ENCODE assay signal across 1 cellular context in the genomic region with DNA sequence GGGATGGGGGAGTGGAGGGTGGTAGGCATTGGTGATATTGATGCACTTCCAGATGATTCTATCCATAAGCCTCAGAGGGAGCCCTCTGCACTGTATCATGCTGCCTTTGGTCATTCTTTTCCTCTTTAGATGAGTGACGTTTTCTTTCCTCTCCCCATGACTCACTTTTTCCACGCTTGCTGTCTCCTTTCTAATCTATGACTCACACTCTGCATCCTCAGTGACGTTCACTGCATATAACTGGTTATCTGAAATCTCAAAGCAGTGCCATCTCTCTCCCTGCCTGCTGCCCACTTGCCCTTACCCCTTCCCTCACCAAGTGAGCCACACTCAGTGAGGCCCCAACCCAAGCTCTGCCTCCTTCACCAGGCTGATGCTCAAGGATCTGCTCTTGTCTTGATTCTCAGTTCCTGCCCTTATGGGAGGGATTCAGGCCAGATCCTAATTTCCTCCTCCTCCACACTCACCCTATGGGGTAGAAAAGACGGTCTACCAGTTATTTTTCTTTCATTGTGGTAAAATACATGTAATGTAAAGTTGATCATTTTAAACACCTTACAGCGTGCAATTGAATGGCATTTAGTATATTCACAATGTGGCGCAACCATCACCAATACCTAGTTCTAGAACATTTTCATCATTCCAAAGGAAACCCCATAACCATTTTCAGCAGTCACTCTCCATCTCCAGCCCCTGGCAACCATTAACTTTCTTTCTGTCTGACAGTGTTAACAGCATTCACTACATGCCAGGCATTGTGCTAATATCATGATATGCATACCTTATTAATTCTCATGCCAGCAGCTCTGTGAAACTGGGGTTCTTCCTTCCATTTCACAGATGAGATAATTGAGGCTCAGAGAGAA.
TF ChIP-seq lines count a peak whose summit lies in the region.

No MANE protein-coding gene starts in this region.

TF ChIP-seq in SK-N-SH, 30 proteins besides CTCF, POLR2A, EP300 and RAD21 (continued from another document):
- TF ChIP-seq IRF3 (IDR thresholded peaks at IDR 0.05; ENCODE audit: low read depth, low read length) (no peak), TAF1 (IDR thresholded peaks at IDR 0.05; ENCODE audit: borderline replicate concordance, low read depth, low read length) (no peak; the same call in 1 of the 2 replicates), FOXJ3 (CRISPR knock-in tag; IDR thresholded peaks at IDR 0.05) (no peak), MXI1 (IDR thresholded peaks at IDR 0.05; ENCODE audit: low read depth, low read length) (no peak), NRF1 (IDR thresholded peaks at IDR 0.05; ENCODE audit: low read depth, low read length) (no peak), FOXM1 (IDR thresholded peaks at IDR 0.05; ENCODE audit: low read depth) (peak; percentile 46; the same call in 1 of the 2 replicates), TEAD4 (IDR thresholded peaks at IDR 0.05; ENCODE audit: borderline replicate concordance, insufficient read depth) (0 out of 2 replicates have a peak, but pooled peaks have one; percentile 57), RFX5 (IDR thresholded peaks at IDR 0.05; ENCODE audit: low read length) (no peak), NFIC (IDR thresholded peaks at IDR 0.05; ENCODE audit: borderline replicate concordance) (peak; percentile 68), JUND (IDR thresholded peaks at IDR 0.05) (peak; percentile 100), MAX (IDR thresholded peaks at IDR 0.05; ENCODE audit: low read depth) (peak; percentile 94), POLR2AphosphoS5 (IDR thresholded peaks at IDR 0.05; ENCODE audit: low read depth, low read length) (peak; percentile 72; the same call in 1 of the 2 replicates), GATA2 (CRISPR knock-in tag; IDR thresholded peaks at IDR 0.05) (no peak)
- TF ChIP-seq, protein P1, sequence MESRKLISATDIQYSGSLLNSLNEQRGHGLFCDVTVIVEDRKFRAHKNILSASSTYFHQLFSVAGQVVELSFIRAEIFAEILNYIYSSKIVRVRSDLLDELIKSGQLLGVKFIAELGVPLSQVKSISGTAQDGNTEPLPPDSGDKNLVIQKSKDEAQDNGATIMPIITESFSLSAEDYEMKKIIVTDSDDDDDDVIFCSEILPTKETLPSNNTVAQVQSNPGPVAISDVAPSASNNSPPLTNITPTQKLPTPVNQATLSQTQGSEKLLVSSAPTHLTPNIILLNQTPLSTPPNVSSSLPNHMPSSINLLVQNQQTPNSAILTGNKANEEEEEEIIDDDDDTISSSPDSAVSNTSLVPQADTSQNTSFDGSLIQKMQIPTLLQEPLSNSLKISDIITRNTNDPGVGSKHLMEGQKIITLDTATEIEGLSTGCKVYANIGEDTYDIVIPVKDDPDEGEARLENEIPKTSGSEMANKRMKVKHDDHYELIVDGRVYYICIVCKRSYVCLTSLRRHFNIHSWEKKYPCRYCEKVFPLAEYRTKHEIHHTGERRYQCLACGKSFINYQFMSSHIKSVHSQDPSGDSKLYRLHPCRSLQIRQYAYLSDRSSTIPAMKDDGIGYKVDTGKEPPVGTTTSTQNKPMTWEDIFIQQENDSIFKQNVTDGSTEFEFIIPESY (IDR thresholded peaks at IDR 0.05; ENCODE audit: borderline replicate concordance, low read depth), result peak; percentile 78; the same call in 1 of the 2 replicates
- TF ChIP-seq, protein P2, sequence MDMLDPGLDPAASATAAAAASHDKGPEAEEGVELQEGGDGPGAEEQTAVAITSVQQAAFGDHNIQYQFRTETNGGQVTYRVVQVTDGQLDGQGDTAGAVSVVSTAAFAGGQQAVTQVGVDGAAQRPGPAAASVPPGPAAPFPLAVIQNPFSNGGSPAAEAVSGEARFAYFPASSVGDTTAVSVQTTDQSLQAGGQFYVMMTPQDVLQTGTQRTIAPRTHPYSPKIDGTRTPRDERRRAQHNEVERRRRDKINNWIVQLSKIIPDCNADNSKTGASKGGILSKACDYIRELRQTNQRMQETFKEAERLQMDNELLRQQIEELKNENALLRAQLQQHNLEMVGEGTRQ (IDR thresholded peaks at IDR 0.05; ENCODE audit: borderline replicate concordance, low read depth, low read length), result no peak
- TF ChIP-seq, protein P3, sequence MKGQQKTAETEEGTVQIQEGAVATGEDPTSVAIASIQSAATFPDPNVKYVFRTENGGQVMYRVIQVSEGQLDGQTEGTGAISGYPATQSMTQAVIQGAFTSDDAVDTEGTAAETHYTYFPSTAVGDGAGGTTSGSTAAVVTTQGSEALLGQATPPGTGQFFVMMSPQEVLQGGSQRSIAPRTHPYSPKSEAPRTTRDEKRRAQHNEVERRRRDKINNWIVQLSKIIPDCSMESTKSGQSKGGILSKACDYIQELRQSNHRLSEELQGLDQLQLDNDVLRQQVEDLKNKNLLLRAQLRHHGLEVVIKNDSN (IDR thresholded peaks at IDR 0.05; ENCODE audit: borderline replicate concordance, low read depth), result no peak
